9 cellular contexts compared by ENCODE assay signal in the genomic region with DNA sequence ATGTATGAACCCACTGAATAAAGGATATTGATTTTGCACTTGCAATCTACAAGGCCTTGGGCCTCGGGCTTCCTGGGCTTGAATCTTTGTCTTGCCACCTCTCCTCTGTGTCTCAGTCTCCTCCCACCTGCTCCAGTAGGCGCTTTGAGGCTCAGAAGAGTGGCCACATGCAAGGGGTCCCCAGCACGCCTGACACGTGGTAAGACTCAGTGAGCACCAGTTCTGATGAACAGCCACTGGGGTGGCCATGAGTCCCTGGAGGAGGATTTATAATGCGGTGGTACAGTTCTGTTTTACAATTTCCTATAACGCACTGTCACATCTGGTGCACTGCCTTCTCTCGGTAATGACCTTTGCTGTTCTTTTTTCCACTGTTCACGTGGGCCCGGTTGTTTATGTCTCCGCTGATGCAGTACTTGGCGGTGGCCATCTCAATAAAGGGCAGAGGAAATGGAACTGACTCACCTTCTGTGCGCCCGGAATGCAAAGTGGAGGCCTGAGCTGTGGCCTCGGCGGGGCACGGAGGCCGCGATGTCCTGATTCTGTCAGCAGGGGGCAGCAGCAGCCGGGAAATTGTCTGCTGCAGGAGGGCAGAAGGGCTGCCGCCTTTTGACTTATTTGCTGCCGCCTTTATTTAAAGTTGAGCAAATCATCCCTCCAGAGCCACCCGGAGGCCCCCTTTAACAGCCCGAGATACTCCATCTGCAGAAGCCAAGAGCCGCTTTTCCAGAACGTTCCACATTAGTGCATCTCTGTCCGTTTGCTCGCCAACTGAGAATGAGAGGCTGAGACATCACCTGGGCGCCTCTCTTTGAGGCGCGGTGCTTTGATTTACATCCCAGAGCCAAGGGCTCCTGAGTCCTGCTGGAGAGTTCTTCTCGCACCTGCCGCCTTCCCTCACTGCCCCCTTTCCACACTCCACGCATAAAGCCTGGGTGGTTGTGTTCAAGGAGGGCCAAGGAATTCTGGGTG. TPM values are rescaled to one million over a fixed set of nuclear protein-coding genes. Genes with fewer than 3 reads are reported as not detected.
DNase-seq lines count a peak whose midpoint lies in the region; ATAC-seq, FAIRE-seq and TF ChIP-seq lines count a peak whose summit lies in the region.
"Had no signal": no experiment of that assay in that cellular context is flagged by ENCODE, and none has a peak within 500 bp of the region (broad histone marks: within the 10 kb centered on the region; RNA-seq: fewer than 3 reads in every experiment).

No MANE protein-coding gene starts in this region.

- no peak overlapping the region for H3K4me3 Mint-ChIP-seq in activated naive CD4-positive, alpha-beta T cell treated with anti-CD3 and anti-CD28 coated beads, Interleukin-2, amount 10 ng/mL, durations not matched to agents 7 days and 5 days
- H3K4me3 Mint-ChIP-seq in glutamatergic neuron (ENCODE audit: unreplicated experiment) = no peak overlapping the region

- no peaks in the 10 kb centered on the region for H3K27me3 ChIP-seq in pancreas
- H3K27me3 ChIP-seq in thymus (ENCODE audit: control insufficient read depth, insufficient read depth) = peaks cover 9% of the 10 kb centered on the region

- intact Hi-C loops in pancreas (cut with DNase I) = loop anchor here in 1 of 3 donors (5.0 kb wide), 1 partner anchor 75 kb away; no protein-coding TSS in a partner anchor

- no peak for TF ChIP-seq EP300 in Ishikawa (IDR thresholded peaks at IDR 0.05; ENCODE audit: borderline replicate concordance)

- FAIRE-seq in pancreas (lab: Jason Lieb, UNC) = no peak

- no peaks in the 10 kb centered on the region for H3K9me3 Mint-ChIP-seq in activated naive CD4-positive, alpha-beta T cell treated with anti-CD3 and anti-CD28 coated beads, Interleukin-2, amount 10 ng/mL, durations not matched to agents 7 days and 5 days
- peaks cover 3% of the 10 kb centered on the region for H3K9me3 Mint-ChIP-seq in glutamatergic neuron (ENCODE audit: unreplicated experiment)
- H3K9me3 Mint-ChIP-seq: IgD-negative memory B cell had no signal

- peak; percentile 94 for TF ChIP-seq CTCF in glutamatergic neuron (IDR thresholded peaks at IDR 0.05; ENCODE audit: partially characterized antibody, unreplicated experiment)
- TF ChIP-seq CTCF in pancreas (IDR thresholded peaks at IDR 0.05) = peak; percentile 85 to 94 (median 90)

- no peak overlapping the region for H3K27ac Mint-ChIP-seq in activated naive CD4-positive, alpha-beta T cell treated with anti-CD3 and anti-CD28 coated beads, Interleukin-2, amount 10 ng/mL, durations not matched to agents 7 days and 5 days
- H3K27ac Mint-ChIP-seq in glutamatergic neuron (ENCODE audit: unreplicated experiment) = no peak overlapping the region

- TF ChIP-seq RAD21 in Ishikawa (IDR thresholded peaks at IDR 0.05; ENCODE audit: low read depth) = peak; percentile 81

- 20% methylated on average over 33 of the region's 33 CpGs for WGBS in pancreas, 2 donors
- WGBS in thymus = 29% methylated on average over 33 of the region's 33 CpGs

- H3K36me3 Mint-ChIP-seq in activated naive CD4-positive, alpha-beta T cell treated with anti-CD3 and anti-CD28 coated beads, Interleukin-2, amount 10 ng/mL, durations not matched to agents 7 days and 5 days = no peaks in the 10 kb centered on the region
- H3K36me3 Mint-ChIP-seq in glutamatergic neuron (ENCODE audit: unreplicated experiment) = no peaks in the 10 kb centered on the region
- H3K36me3 Mint-ChIP-seq: IgD-negative memory B cell had no signal

- H3K4me3 ChIP-seq in pancreas (no peak overlapping the region), thymus (ENCODE audit: low read length) (no peak overlapping the region)

- no peaks in the 10 kb centered on the region for H3K4me1 ChIP-seq in pancreas
- no peaks in the 10 kb centered on the region for H3K4me1 ChIP-seq in thymus (ENCODE audit: control insufficient read depth, insufficient read depth, low read length)

- no peak overlapping the region for H3K27ac ChIP-seq in pancreas
- peak overlapping the region; percentile 33 for H3K27ac ChIP-seq in thymus (ENCODE audit: low read depth)

- H3K9me3 ChIP-seq in pancreas (no peaks in the 10 kb centered on the region), thymus (ENCODE audit: control insufficient read depth) (no peaks in the 10 kb centered on the region)

- DNase-seq in AG20443 (ENCODE audit: low spot score) (peak; percentile 94), SKM-1 (lab: John Stamatoyannopoulos, UW; ENCODE audit: unreplicated experiment) (peak; percentile 45), glutamatergic neuron (peak; percentile 90), pancreas (peak; percentile 55 to 93 (median 84))
- peak; percentile 90 for DNase-seq in activated naive CD4-positive, alpha-beta T cell treated with anti-CD3 and anti-CD28 coated beads, Interleukin-2, amount 10 ng/mL, durations not matched to agents 7 days and 5 days

- peak; percentile 68 for ATAC-seq in GM18909 (IDR thresholded peaks at IDR 0.05; ENCODE audit: poor library complexity, unreplicated experiment)
- ATAC-seq in pancreas = peak; percentile 87 to 99 (median 97)

- H3K36me3 ChIP-seq in pancreas (no peaks in the 10 kb centered on the region), thymus (ENCODE audit: control insufficient read depth, insufficient read depth) (no peaks in the 10 kb centered on the region)

- peaks cover 45% of the 10 kb centered on the region for H3K27me3 Mint-ChIP-seq in activated naive CD4-positive, alpha-beta T cell treated with anti-CD3 and anti-CD28 coated beads, Interleukin-2, amount 10 ng/mL, durations not matched to agents 7 days and 5 days
- peaks cover 12% of the 10 kb centered on the region for H3K27me3 Mint-ChIP-seq in glutamatergic neuron (ENCODE audit: unreplicated experiment)

- CTCF ChIA-PET in activated naive CD4-positive, alpha-beta T cell treated with anti-CD3 and anti-CD28 coated beads, Interleukin-2, amount 10 ng/mL, durations not matched to agents 7 days and 5 days (lab: Charles Lee) = interaction anchor here (0.6 to 16.6 kb wide), 10 partner anchors 27 to 1411 kb away, joined by 3 to 211 read pairs (median 4); a partner anchor contains a TSS

- H3K4me1 Mint-ChIP-seq in activated naive CD4-positive, alpha-beta T cell treated with anti-CD3 and anti-CD28 coated beads, Interleukin-2, amount 10 ng/mL, durations not matched to agents 7 days and 5 days = peaks cover 22% of the 10 kb centered on the region
- H3K4me1 Mint-ChIP-seq in glutamatergic neuron (ENCODE audit: low read depth, unreplicated experiment) = peaks cover 3% of the 10 kb centered on the region

TF ChIP-seq in Ishikawa, 13 proteins besides CTCF, POLR2A, EP300 and RAD21:
- no peak for TF ChIP-seq TAF1 (IDR thresholded peaks at IDR 0.05; ENCODE audit: low read depth)
- TF ChIP-seq ZBTB7A (IDR thresholded peaks at IDR 0.05; ENCODE audit: low read depth) = no peak
- no peak for TF ChIP-seq TCF12 (IDR thresholded peaks at IDR 0.05; ENCODE audit: low read depth)
- no peak for TF ChIP-seq EGR1 (IDR thresholded peaks at IDR 0.05)
- TF ChIP-seq CEBPB (IDR thresholded peaks at IDR 0.05) = no peak
- TF ChIP-seq, protein P1, sequence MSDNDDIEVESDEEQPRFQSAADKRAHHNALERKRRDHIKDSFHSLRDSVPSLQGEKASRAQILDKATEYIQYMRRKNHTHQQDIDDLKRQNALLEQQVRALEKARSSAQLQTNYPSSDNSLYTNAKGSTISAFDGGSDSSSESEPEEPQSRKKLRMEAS (IDR thresholded peaks at IDR 0.05) = no peak
- TF ChIP-seq, protein P2, sequence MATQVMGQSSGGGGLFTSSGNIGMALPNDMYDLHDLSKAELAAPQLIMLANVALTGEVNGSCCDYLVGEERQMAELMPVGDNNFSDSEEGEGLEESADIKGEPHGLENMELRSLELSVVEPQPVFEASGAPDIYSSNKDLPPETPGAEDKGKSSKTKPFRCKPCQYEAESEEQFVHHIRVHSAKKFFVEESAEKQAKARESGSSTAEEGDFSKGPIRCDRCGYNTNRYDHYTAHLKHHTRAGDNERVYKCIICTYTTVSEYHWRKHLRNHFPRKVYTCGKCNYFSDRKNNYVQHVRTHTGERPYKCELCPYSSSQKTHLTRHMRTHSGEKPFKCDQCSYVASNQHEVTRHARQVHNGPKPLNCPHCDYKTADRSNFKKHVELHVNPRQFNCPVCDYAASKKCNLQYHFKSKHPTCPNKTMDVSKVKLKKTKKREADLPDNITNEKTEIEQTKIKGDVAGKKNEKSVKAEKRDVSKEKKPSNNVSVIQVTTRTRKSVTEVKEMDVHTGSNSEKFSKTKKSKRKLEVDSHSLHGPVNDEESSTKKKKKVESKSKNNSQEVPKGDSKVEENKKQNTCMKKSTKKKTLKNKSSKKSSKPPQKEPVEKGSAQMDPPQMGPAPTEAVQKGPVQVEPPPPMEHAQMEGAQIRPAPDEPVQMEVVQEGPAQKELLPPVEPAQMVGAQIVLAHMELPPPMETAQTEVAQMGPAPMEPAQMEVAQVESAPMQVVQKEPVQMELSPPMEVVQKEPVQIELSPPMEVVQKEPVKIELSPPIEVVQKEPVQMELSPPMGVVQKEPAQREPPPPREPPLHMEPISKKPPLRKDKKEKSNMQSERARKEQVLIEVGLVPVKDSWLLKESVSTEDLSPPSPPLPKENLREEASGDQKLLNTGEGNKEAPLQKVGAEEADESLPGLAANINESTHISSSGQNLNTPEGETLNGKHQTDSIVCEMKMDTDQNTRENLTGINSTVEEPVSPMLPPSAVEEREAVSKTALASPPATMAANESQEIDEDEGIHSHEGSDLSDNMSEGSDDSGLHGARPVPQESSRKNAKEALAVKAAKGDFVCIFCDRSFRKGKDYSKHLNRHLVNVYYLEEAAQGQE (IDR thresholded peaks at IDR 0.05; ENCODE audit: low read depth) = no peak
- TF ChIP-seq, protein P3, sequence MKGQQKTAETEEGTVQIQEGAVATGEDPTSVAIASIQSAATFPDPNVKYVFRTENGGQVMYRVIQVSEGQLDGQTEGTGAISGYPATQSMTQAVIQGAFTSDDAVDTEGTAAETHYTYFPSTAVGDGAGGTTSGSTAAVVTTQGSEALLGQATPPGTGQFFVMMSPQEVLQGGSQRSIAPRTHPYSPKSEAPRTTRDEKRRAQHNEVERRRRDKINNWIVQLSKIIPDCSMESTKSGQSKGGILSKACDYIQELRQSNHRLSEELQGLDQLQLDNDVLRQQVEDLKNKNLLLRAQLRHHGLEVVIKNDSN (IDR thresholded peaks at IDR 0.05) = no peak
- TF ChIP-seq TEAD4 (IDR thresholded peaks at IDR 0.05) = peak; percentile 68
- TF ChIP-seq FOXM1 (IDR thresholded peaks at IDR 0.05; ENCODE audit: borderline replicate concordance, low read depth) = no peak
- TF ChIP-seq NFIC (IDR thresholded peaks at IDR 0.05) = no peak
- peak; percentile 22; the same call in 1 of the 2 replicates for TF ChIP-seq YY1 (IDR thresholded peaks at IDR 0.05; ENCODE audit: low read depth)
- TF ChIP-seq CREB1 (IDR thresholded peaks at IDR 0.05; ENCODE audit: low read depth) = no peak

RNA-seq across cellular contexts. Expression of a gene that starts 6.0 kb away (rescaled TPM):
- total RNA-seq in glutamatergic neuron (ENCODE audit: unreplicated experiment) (54.2 TPM), pancreas (10 to 100 TPM; 11.7 to 21.1 (median 14.1) TPM)
- polyA plus RNA-seq in pancreas (10 to 100 TPM; 21.9 to 23.8 TPM), thymus (33.9 TPM)

RNA-seq across cellular contexts. Expression of a gene that starts 34.9 kb away (rescaled TPM):
- total RNA-seq in glutamatergic neuron (ENCODE audit: unreplicated experiment) = not detected
- not detected for total RNA-seq in pancreas
- under 1 TPM in 1 of 2 donors, not detected in 1; 0.54 TPM for polyA plus RNA-seq in pancreas
- polyA plus RNA-seq in thymus = 2.2 TPM
- polyA plus RNA-seq: IgD-negative memory B cell had no signal
